9 cellular contexts compared by ENCODE assay signal in genomic region chr14:26281280-26281998, GRCh38.
DNase-seq lines count a peak whose midpoint lies in the region; ATAC-seq and TF ChIP-seq lines count a peak whose summit lies in the region.
"Had no signal": no experiment of that assay in that cellular context is flagged by ENCODE, and none has a peak within 500 bp of the region (broad histone marks: within the 10 kb centered on the region; RNA-seq: fewer than 3 reads in every experiment).

No MANE protein-coding gene starts in this region.

- no peak overlapping the region for H3K4me3 ChIP-seq in Jurkat, Clone E6-1 (ENCODE audit: low read length)
- no peak overlapping the region for H3K4me3 ChIP-seq in Karpas-422 (ENCODE audit: low read length)

- in situ Hi-C loops in GM13977 (cut with MboI; ENCODE audit: low pct_unique_long_range_greater_than_20kb, low sequenced_read_pairs, unreplicated experiment) = no loop called here

- H3K9ac ChIP-seq in Karpas-422 (ENCODE audit: low read length) = no peak overlapping the region

- H4K20me1 ChIP-seq in Karpas-422 (ENCODE audit: insufficient read depth, low read depth, low read length) = no peaks in the 10 kb centered on the region

- no peaks in the 10 kb centered on the region for H3K4me1 ChIP-seq in Karpas-422 (ENCODE audit: low read length)

- no peak for ATAC-seq in GM19351 (IDR thresholded peaks at IDR 0.05; ENCODE audit: unreplicated experiment)

- DNase-seq in AG09319 (ENCODE audit: extremely low read depth, low read depth) (peak; percentile 63), amniotic stem cell (lab: John Stamatoyannopoulos, UW) (peak; percentile 12), islet precursor cell (peak; percentile 51), Karpas-422 (no peak), GM13977 (ENCODE audit: low spot score) (no peak)
- peak; percentile 5 for DNase-seq in Jurkat, Clone E6-1 (ENCODE audit: low read depth, low spot score)
- no peak for DNase-seq in activated CD8-positive, alpha-beta memory T cell treated with anti-CD3 and anti-CD28 coated beads, Interleukin-2, amount 50 U/mL, for 48 hours
- DNase-seq: NCI-H187 treated with DMSO at 0.1 percent for 48 hours had no signal

- no peaks in the 10 kb centered on the region for H3K36me3 ChIP-seq in Karpas-422 (ENCODE audit: insufficient read depth, low read length)

- no peaks in the 10 kb centered on the region for H3K79me2 ChIP-seq in Karpas-422 (ENCODE audit: low read length)

- TF ChIP-seq CTCF in AG09319 (IDR thresholded peaks at IDR 0.05; ENCODE audit: low read depth, low read length) (no peak), GM13977 (IDR thresholded peaks at IDR 0.05; ENCODE audit: extremely low read depth, insufficient read depth, missing control alignments) (no peak)

- no peaks in the 10 kb centered on the region for H3K9me2 ChIP-seq in Karpas-422 (replicated peaks; ENCODE audit: insufficient read depth, low read length)

- peaks cover 62% of the 10 kb centered on the region for H3K9me3 ChIP-seq in Karpas-422 (ENCODE audit: low read length)

- H3K4me2 ChIP-seq in Karpas-422 (ENCODE audit: low read depth, low read length, poor library complexity, severe bottlenecking) = no peak overlapping the region

- no peak overlapping the region for H3K27ac ChIP-seq in Karpas-422 (ENCODE audit: low read length)

- no peaks in the 10 kb centered on the region for H3K27me3 ChIP-seq in Karpas-422 (ENCODE audit: low read length)

- no peak overlapping the region for H2AFZ ChIP-seq in Karpas-422 (ENCODE audit: low read length)

Comparison
In these comparisons a context has a peak if more than half of its experiments do, and no peak if none do; other contexts are left out.
1. DNase-seq: peak in AG09319 (single experiment), Jurkat, Clone E6-1 (single experiment), amniotic stem cell (single experiment) and islet precursor cell (single experiment); none in Karpas-422 (single experiment), activated CD8-positive, alpha-beta memory T cell treated with anti-CD3 and anti-CD28 coated beads, Interleukin-2, amount 50 U/mL, for 48 hours (single experiment) and GM13977 (single experiment).